ENCODE assay signal across 17 cellular contexts in genomic region chr6:2578729-2579128, GRCh38.
DNase-seq lines count a peak whose midpoint lies in the region; ATAC-seq and TF ChIP-seq lines count a peak whose summit lies in the region.
"Had no signal": no experiment of that assay in that cellular context is flagged by ENCODE, and none has a peak within 500 bp of the region (broad histone marks: within the 10 kb centered on the region; RNA-seq: fewer than 3 reads in every experiment).

No MANE protein-coding gene starts in this region.

- H3K4me3 ChIP-seq in epithelial cell of esophagus (ENCODE audit: low read length), result no peak overlapping the region

- H3K27me3 Mint-ChIP-seq in activated CD4-positive, alpha-beta T cell treated with anti-CD3 and anti-CD28 coated beads, Interleukin-2, amount 10 ng/mL, durations not matched to agents 24 days and 14 days, result peaks cover 52% of the 10 kb centered on the region
- no peaks in the 10 kb centered on the region for H3K27me3 Mint-ChIP-seq in type B pancreatic cell

- DNase-seq in activated CD4-positive, alpha-beta T cell treated with anti-CD3 and anti-CD28 coated beads, Interleukin-2, amount 10 ng/mL, durations not matched to agents 24 days and 14 days, result peak; percentile 27
- DNase-seq in activated CD4-positive, alpha-beta T cell treated with anti-CD3 and anti-CD28 coated beads for 4 hours, result no peak
- DNase-seq in epithelial cell of esophagus (ENCODE audit: low read depth), result peak; percentile 87
- peak; percentile 35 for DNase-seq in kidney tubule cell (ENCODE audit: low spot score)
- DNase-seq in type B pancreatic cell (ENCODE audit: extremely low spot score, unreplicated experiment), result no peak
- no peak for DNase-seq in stimulated activated CD4-positive, alpha-beta T cell treated with anti-CD3 and anti-CD28 coated beads, Interleukin-2, amount 100 ng/mL, for 24 hours
- DNase-seq in G401 (ENCODE audit: low spot score), result no peak
- DNase-seq: activated CD4-positive, alpha-beta T cell treated with anti-CD3 and anti-CD28 coated beads, Interleukin-2, amount 50 U/mL, for 4 hours; activated naive CD8-positive, alpha-beta T cell treated with anti-CD3 and anti-CD28 coated beads for 36 hours; activated T-cell treated with anti-CD3 and anti-CD28 coated beads, Interleukin-2, amount 50 U/mL, for 24 hours; central memory CD4-positive, alpha-beta T cell; DMS79; hypothalamus; NCI-H1694 treated with DMSO at 0.1 percent for 48 hours; NCI-H446 treated with DMSO at 0.1 percent for 48 hours; stimulated activated CD4-positive, alpha-beta T cell treated with anti-CD3 and anti-CD28 coated beads, Interleukin-1b, Interleukin-23, amount 100 ng/mL, for 48 hours had no signal

- no peaks in the 10 kb centered on the region for H3K4me1 Mint-ChIP-seq in activated CD4-positive, alpha-beta T cell treated with anti-CD3 and anti-CD28 coated beads, Interleukin-2, amount 10 ng/mL, durations not matched to agents 24 days and 14 days
- H3K4me1 Mint-ChIP-seq in type B pancreatic cell (ENCODE audit: unreplicated experiment), result peaks cover 48% of the 10 kb centered on the region
- H3K4me1 Mint-ChIP-seq: activated naive CD8-positive, alpha-beta T cell treated with anti-CD3 and anti-CD28 coated beads for 36 hours had no signal

- no peak overlapping the region for H3K4me3 Mint-ChIP-seq in activated CD4-positive, alpha-beta T cell treated with anti-CD3 and anti-CD28 coated beads, Interleukin-2, amount 10 ng/mL, durations not matched to agents 24 days and 14 days
- peak overlapping the region; percentile 31 for H3K4me3 Mint-ChIP-seq in type B pancreatic cell
- H3K4me3 Mint-ChIP-seq: activated naive CD8-positive, alpha-beta T cell treated with anti-CD3 and anti-CD28 coated beads for 36 hours; activated T-cell treated with anti-CD3 and anti-CD28 coated beads, Interleukin-2, amount 50 U/mL, for 24 hours had no signal

- H3K36me3 Mint-ChIP-seq in activated CD4-positive, alpha-beta T cell treated with anti-CD3 and anti-CD28 coated beads, Interleukin-2, amount 10 ng/mL, durations not matched to agents 24 days and 14 days (ENCODE audit: low read depth), result no peaks in the 10 kb centered on the region
- peaks cover 3% of the 10 kb centered on the region for H3K36me3 Mint-ChIP-seq in type B pancreatic cell
- H3K36me3 Mint-ChIP-seq: activated naive CD8-positive, alpha-beta T cell treated with anti-CD3 and anti-CD28 coated beads for 36 hours had no signal

- intact Hi-C loops in activated CD4-positive, alpha-beta T cell treated with anti-CD3 and anti-CD28 coated beads, Interleukin-2, amount 10 ng/mL, durations not matched to agents 24 days and 14 days (cut with micrococcal nuclease), result no loop called here

- peaks cover 9% of the 10 kb centered on the region for H3K9me3 Mint-ChIP-seq in activated CD4-positive, alpha-beta T cell treated with anti-CD3 and anti-CD28 coated beads, Interleukin-2, amount 10 ng/mL, durations not matched to agents 24 days and 14 days
- no peaks in the 10 kb centered on the region for H3K9me3 Mint-ChIP-seq in type B pancreatic cell

- H3K27ac Mint-ChIP-seq in activated CD4-positive, alpha-beta T cell treated with anti-CD3 and anti-CD28 coated beads, Interleukin-2, amount 10 ng/mL, durations not matched to agents 24 days and 14 days, result no peak overlapping the region
- H3K27ac Mint-ChIP-seq in type B pancreatic cell, result peak overlapping the region; percentile 80
- H3K27ac Mint-ChIP-seq: activated naive CD8-positive, alpha-beta T cell treated with anti-CD3 and anti-CD28 coated beads for 36 hours; activated T-cell treated with anti-CD3 and anti-CD28 coated beads, Interleukin-2, amount 50 U/mL, for 24 hours had no signal

- TF ChIP-seq CTCF in epithelial cell of esophagus (IDR thresholded peaks at IDR 0.05; ENCODE audit: insufficient read depth, low read depth, low read length, missing control alignments) (no peak), type B pancreatic cell (conservative IDR thresholded peaks at IDR 0.05) (no peak)

- ATAC-seq in GM18517 (IDR thresholded peaks at IDR 0.05; ENCODE audit: unreplicated experiment), result no peak

- in situ Hi-C loops in G401 (cut with HindIII; ENCODE audit: low sequenced_read_pairs), result no loop called here

Comparison
In these comparisons a context has a peak if more than half of its experiments do, and no peak if none do; other contexts are left out.
1. DNase-seq: peak in activated CD4-positive, alpha-beta T cell treated with anti-CD3 and anti-CD28 coated beads, Interleukin-2, amount 10 ng/mL, durations not matched to agents 24 days and 14 days (single experiment), epithelial cell of esophagus (single experiment) and kidney tubule cell (single experiment); none in activated CD4-positive, alpha-beta T cell treated with anti-CD3 and anti-CD28 coated beads for 4 hours (0 of 2), type B pancreatic cell (single experiment), stimulated activated CD4-positive, alpha-beta T cell treated with anti-CD3 and anti-CD28 coated beads, Interleukin-2, amount 100 ng/mL, for 24 hours (0 of 2) and G401 (single experiment).